17 cellular contexts compared by ENCODE assay signal in genomic region chr1:155645648-155646047, GRCh38. TPM values are rescaled to one million over a fixed set of nuclear protein-coding genes. Genes with fewer than 3 reads are reported as not detected.
A peak's percentile ranks its signal among the peaks of the same experiment; 100 is the strongest.
DNase-seq lines count a peak whose midpoint lies in the region; ATAC-seq and TF ChIP-seq lines count a peak whose summit lies in the region.
"Had no signal": no experiment of that assay in that cellular context is flagged by ENCODE, and none has a peak within 500 bp of the region (broad histone marks: within the 10 kb centered on the region; RNA-seq: fewer than 3 reads in every experiment).

No MANE protein-coding gene starts in this region.

- DNase-seq in left ventricle myocardium superior (peak; percentile 48), cardiac septum (ENCODE audit: low spot score) (no peak), astrocyte of the hippocampus (ENCODE audit: low read depth, low spot score) (peak; percentile 50), medulla oblongata (ENCODE audit: extremely low spot score) (peak; percentile 44), osteocyte (ENCODE audit: extremely low spot score, unreplicated experiment) (no peak), H7 (no peak), trophoblast cell (no peak)
- no peak for DNase-seq in activated T-cell treated with anti-CD3 and anti-CD28 coated beads, Interleukin-2, amount 50 U/mL, for 24 hours
- DNase-seq: activated naive CD4-positive, alpha-beta T cell treated with anti-CD3 and anti-CD28 coated beads, Interleukin-2, amount 50 U/mL, for 16 hours; H9; NCI-H510A; PC-3; retina; stimulated activated CD4-positive, alpha-beta T cell treated with anti-CD3 and anti-CD28 coated beads, Interleukin-2, amount 100 ng/mL, for 48 hours; T-cell had no signal

- peaks cover 0 to 2% of the 10 kb centered on the region in 2 experiments for H3K4me1 ChIP-seq in trophoblast cell (ENCODE audit: control insufficient read depth in 1 of 2, insufficient read depth in 2 of 2, low read length in 2 of 2)

- peaks cover 6% of the 10 kb centered on the region for H3K9me3 ChIP-seq in trophoblast cell (ENCODE audit: insufficient read depth, low read depth, low read length)

- intact Hi-C loops in left ventricle myocardium superior (cut with micrococcal nuclease) = no loop called here
- intact Hi-C loops in cardiac septum (cut with DNase I) = no loop called here

- H3K4me3 Mint-ChIP-seq in osteocyte (ENCODE audit: unreplicated experiment) = no peak overlapping the region
- H3K4me3 Mint-ChIP-seq in activated T-cell treated with anti-CD3 and anti-CD28 coated beads, Interleukin-2, amount 50 U/mL, for 24 hours = no peak overlapping the region
- H3K4me3 Mint-ChIP-seq: H9, IgD-negative memory B cell, T-cell had no signal

- no peak overlapping the region for H2BK120ac ChIP-seq in trophoblast cell (ENCODE audit: insufficient read depth, low read length, poor library complexity)

- H3K27ac Mint-ChIP-seq in osteocyte (ENCODE audit: unreplicated experiment) = no peak overlapping the region
- H3K27ac Mint-ChIP-seq in activated T-cell treated with anti-CD3 and anti-CD28 coated beads, Interleukin-2, amount 50 U/mL, for 24 hours = no peak overlapping the region
- H3K27ac Mint-ChIP-seq: IgD-negative memory B cell, T-cell had no signal

- no peak overlapping the region for H2BK12ac ChIP-seq in trophoblast cell (ENCODE audit: low read length)

- H3K4me1 Mint-ChIP-seq in osteocyte (ENCODE audit: unreplicated experiment) = peaks cover 17% of the 10 kb centered on the region
- H3K4me1 Mint-ChIP-seq in activated T-cell treated with anti-CD3 and anti-CD28 coated beads, Interleukin-2, amount 50 U/mL, for 24 hours (ENCODE audit: low read depth) = peaks cover 1% of the 10 kb centered on the region
- H3K4me1 Mint-ChIP-seq: T-cell had no signal

- peaks cover 10% of the 10 kb centered on the region for H3K9me3 Mint-ChIP-seq in osteocyte (ENCODE audit: unreplicated experiment)
- peaks cover 18% of the 10 kb centered on the region for H3K9me3 Mint-ChIP-seq in activated T-cell treated with anti-CD3 and anti-CD28 coated beads, Interleukin-2, amount 50 U/mL, for 24 hours

- H3K4me2 ChIP-seq in trophoblast cell (ENCODE audit: low read length) = no peak overlapping the region

- no peak overlapping the region for H2AFZ ChIP-seq in trophoblast cell (ENCODE audit: insufficient read depth, low read length, poor library complexity)

- peak; percentile 39 for ATAC-seq in left ventricle myocardium superior
- ATAC-seq: activated CD4-positive, CD25-positive, alpha-beta regulatory T cell treated with anti-CD3 and anti-CD28 coated beads, Interleukin-2, amount 50 U/mL, for 24 hours; PC-3; T-cell had no signal

- no peak overlapping the region for H3K18ac ChIP-seq in trophoblast cell (ENCODE audit: low read length)

- TF ChIP-seq CTCF in osteocyte (IDR thresholded peaks at IDR 0.05) = no peak

- WGBS in trophoblast cell (ENCODE audit: extremely low coverage, insufficient coverage, insufficient read length) = no CpG with 5 or more reads among the region's 6 CpGs

- no peak overlapping the region for H3K14ac ChIP-seq in trophoblast cell (ENCODE audit: low read length)

- no peaks in the 10 kb centered on the region for H3K27me3 ChIP-seq in H7 (ENCODE audit: control insufficient read depth, insufficient read depth, low read length)
- H3K27me3 ChIP-seq in trophoblast cell (ENCODE audit: insufficient read depth, low read length) = no peaks in the 10 kb centered on the region

- no peaks in the 10 kb centered on the region for H3K79me1 ChIP-seq in trophoblast cell (ENCODE audit: low read length)

- peaks cover 3% of the 10 kb centered on the region for H3K36me3 Mint-ChIP-seq in osteocyte (ENCODE audit: unreplicated experiment)
- H3K36me3 Mint-ChIP-seq in activated T-cell treated with anti-CD3 and anti-CD28 coated beads, Interleukin-2, amount 50 U/mL, for 24 hours (ENCODE audit: low read depth) = peaks cover 4% of the 10 kb centered on the region

- H3K36me3 ChIP-seq in H7 (replicated peaks; ENCODE audit: control insufficient read depth, insufficient read depth, low read length) (no peaks in the 10 kb centered on the region), trophoblast cell (ENCODE audit: control insufficient read depth in 1 of 2, insufficient read depth in 2 of 2, low read length in 2 of 2) (no peaks in the 10 kb centered on the region)

- no peaks in the 10 kb centered on the region for H3K79me2 ChIP-seq in trophoblast cell (ENCODE audit: control insufficient read depth, insufficient read depth, low read length, poor library complexity)

- no peak overlapping the region for H2BK5ac ChIP-seq in trophoblast cell (ENCODE audit: low read depth, low read length, poor library complexity)

- H4K8ac ChIP-seq in trophoblast cell (ENCODE audit: low read depth, low read length) = no peak overlapping the region

- H3K9ac ChIP-seq in trophoblast cell (ENCODE audit: low read length) = no peak overlapping the region

- H3K4me3 ChIP-seq in H7 (ENCODE audit: insufficient read depth, low read depth, low read length) = no peak overlapping the region
- no peak overlapping the region for H3K4me3 ChIP-seq in trophoblast cell (ENCODE audit: low read depth, low read length)

- H3K27me3 Mint-ChIP-seq in osteocyte (ENCODE audit: unreplicated experiment) = no peaks in the 10 kb centered on the region
- peaks cover 3% of the 10 kb centered on the region for H3K27me3 Mint-ChIP-seq in activated T-cell treated with anti-CD3 and anti-CD28 coated beads, Interleukin-2, amount 50 U/mL, for 24 hours
- H3K27me3 Mint-ChIP-seq: IgD-negative memory B cell had no signal

- no peak overlapping the region for H4K91ac ChIP-seq in trophoblast cell (ENCODE audit: low read depth, low read length)

- H2AK5ac ChIP-seq in trophoblast cell (ENCODE audit: low read length) = no peak overlapping the region

- H4K12ac ChIP-seq in trophoblast cell (ENCODE audit: low read depth, low read length) = no peak overlapping the region

- H3K27ac ChIP-seq in trophoblast cell (ENCODE audit: low read depth, low read length) = no peak overlapping the region

- no peak overlapping the region for H3K23ac ChIP-seq in trophoblast cell (ENCODE audit: low read length)

- H3K4ac ChIP-seq in trophoblast cell (ENCODE audit: low read depth, low read length) = no peak overlapping the region

RNA-seq across cellular contexts. Expression of gene MSTO1, which starts 35.6 kb away (rescaled TPM):
- total RNA-seq in left ventricle myocardium superior (9.4 TPM), cardiac septum (25.6 TPM), osteocyte (47.8 and 50.8 TPM in 2 replicates)
- total RNA-seq in H7 (2014; rRNA removed; shearing (Covaris generic)) = 57.6 and 68.0 TPM in 2 replicates
- 24.7 and 27.1 TPM in 2 replicates for polyA plus RNA-seq in trophoblast cell (2013)

RNA-seq across cellular contexts. Expression of gene YY1AP1, which starts 42.9 kb away (rescaled TPM):
- total RNA-seq in left ventricle myocardium superior = 70.5 TPM
- 66.3 TPM for total RNA-seq in cardiac septum
- total RNA-seq in osteocyte = 50.1 and 53.3 TPM in 2 replicates
- 46.8 and 69.7 TPM in 2 replicates for total RNA-seq in H7 (2014; rRNA removed; shearing (Covaris generic))
- polyA plus RNA-seq in trophoblast cell (2013) = 141 and 148 TPM in 2 replicates

RNA-seq across cellular contexts. Expression of gene DAP3, which starts 43.2 kb away (rescaled TPM):
- 123 TPM for total RNA-seq in left ventricle myocardium superior
- 91.2 TPM for total RNA-seq in cardiac septum
- total RNA-seq in osteocyte = 78.0 and 85.2 TPM in 2 replicates
- 104 and 138 TPM in 2 replicates for total RNA-seq in H7 (2014; rRNA removed; shearing (Covaris generic))
- polyA plus RNA-seq in trophoblast cell (2013) = 163 and 174 TPM in 2 replicates

Comparison
In these comparisons a context has a peak if more than half of its experiments do, and no peak if none do; other contexts are left out.
1. DNase-seq: peak in left ventricle myocardium superior (single experiment), astrocyte of the hippocampus (single experiment) and medulla oblongata (single experiment); none in cardiac septum (single experiment), osteocyte (single experiment), H7 (single experiment), activated T-cell treated with anti-CD3 and anti-CD28 coated beads, Interleukin-2, amount 50 U/mL, for 24 hours (single experiment) and trophoblast cell (0 of 2).